In genomic region chr12:9588749-9589148, GRCh38 we compare ENCODE assay signal across 22 cellular contexts. TPM values are rescaled to one million over a fixed set of nuclear protein-coding genes. Genes with fewer than 3 reads are reported as not detected.
"Had no signal": no experiment of that assay in that cellular context is flagged by ENCODE, and none has a peak within 500 bp of the region (broad histone marks: within the 10 kb centered on the region; RNA-seq: fewer than 3 reads in every experiment).

No MANE protein-coding gene starts in this region.

- H3K27ac Mint-ChIP-seq: activated naive CD4-positive, alpha-beta T cell treated with anti-CD3 and anti-CD28 coated beads, Interleukin-2, amount 50 U/mL, for 24 hours; activated T-cell treated with anti-CD3 and anti-CD28 coated beads, Interleukin-2, amount 50 U/mL, for 72 hours; progenitor cell of endocrine pancreas; stimulated activated naive CD8-positive, alpha-beta T cell treated with anti-CD3 and anti-CD28 coated beads, Interleukin-15, Interleukin-2, amounts not matched to agents 100 ng/mL and 50 ng/mL, for 24 hours; T-helper 2 cell treated with Interferon-gamma antibody and Interleukin-4, amounts not matched to agents 5 μg/mL and 100 μg/mL, for 36 hours had no signal

- H3K9me3 ChIP-seq: breast epithelium, right atrium auricular region, suprapubic skin, transverse colon had no signal

- H3K4me1 Mint-ChIP-seq: activated naive CD4-positive, alpha-beta T cell treated with anti-CD3 and anti-CD28 coated beads, Interleukin-2, amount 50 U/mL, for 24 hours had no signal

- H3K27ac ChIP-seq: breast epithelium, coronary artery, right atrium auricular region, skin epidermis, suprapubic skin, transverse colon had no signal

- H3K27me3 ChIP-seq: breast epithelium, right atrium auricular region, suprapubic skin, transverse colon had no signal

- H3K9me3 Mint-ChIP-seq: activated naive CD4-positive, alpha-beta T cell treated with anti-CD3 and anti-CD28 coated beads, Interleukin-2, amount 50 U/mL, for 24 hours; activated T-cell treated with anti-CD3 and anti-CD28 coated beads, Interleukin-2, amount 50 U/mL, for 72 hours; stimulated activated naive CD8-positive, alpha-beta T cell treated with anti-CD3 and anti-CD28 coated beads, Interleukin-15, Interleukin-2, amounts not matched to agents 100 ng/mL and 50 ng/mL, for 24 hours; T-helper 2 cell treated with Interferon-gamma antibody and Interleukin-4, amounts not matched to agents 5 μg/mL and 100 μg/mL, for 36 hours had no signal

- H3K27me3 Mint-ChIP-seq: activated naive CD4-positive, alpha-beta T cell treated with anti-CD3 and anti-CD28 coated beads, Interleukin-2, amount 50 U/mL, for 24 hours; progenitor cell of endocrine pancreas; stimulated activated naive CD8-positive, alpha-beta T cell treated with anti-CD3 and anti-CD28 coated beads, Interleukin-15, Interleukin-2, amounts not matched to agents 100 ng/mL and 50 ng/mL, for 24 hours had no signal

- H3K4me3 Mint-ChIP-seq: activated naive CD4-positive, alpha-beta T cell treated with anti-CD3 and anti-CD28 coated beads, Interleukin-2, amount 50 U/mL, for 24 hours; activated T-cell treated with anti-CD3 and anti-CD28 coated beads, Interleukin-2, amount 50 U/mL, for 72 hours; stimulated activated naive CD8-positive, alpha-beta T cell treated with anti-CD3 and anti-CD28 coated beads, Interleukin-15, Interleukin-2, amounts not matched to agents 100 ng/mL and 50 ng/mL, for 24 hours; T-helper 2 cell treated with Interferon-gamma antibody and Interleukin-4, amounts not matched to agents 5 μg/mL and 100 μg/mL, for 36 hours had no signal

- H3K4me1 ChIP-seq: breast epithelium, right atrium auricular region, suprapubic skin, transverse colon had no signal

- DNase-seq: activated CD4-positive, alpha-beta T cell treated with anti-CD3 and anti-CD28 coated beads, Interleukin-2, amount 50 U/mL, for 1 hour; activated effector memory CD4-positive, alpha-beta T cell treated with anti-CD3 and anti-CD28 coated beads, Interleukin-2, amount 50 U/mL, for 16 hours; activated T-cell treated with anti-CD3 and anti-CD28 coated beads, Interleukin-2, amount 50 U/mL, for 72 hours; hippocampal formation; islet precursor cell; midbrain; occipital lobe; transverse colon had no signal

- H3K36me3 ChIP-seq: breast epithelium, right atrium auricular region, suprapubic skin, transverse colon had no signal

- ATAC-seq: activated T-cell treated with anti-CD3 and anti-CD28 coated beads, Interleukin-2, amount 50 U/mL, for 72 hours had no signal

- FAIRE-seq: astrocyte, endometrium had no signal

- H3K4me3 ChIP-seq: breast epithelium, coronary artery, lung, right atrium auricular region, skin epidermis, suprapubic skin, transverse colon had no signal

RNA-seq across cellular contexts. Expression of gene KLRB1, which starts 19.0 kb away (rescaled TPM):
- total RNA-seq: astrocyte, glomerular endothelial cell, occipital lobe, progenitor cell of endocrine pancreas, suprapubic skin had no signal
- polyA plus RNA-seq: neural cell had no signal
